ENCODE assay signal across 18 cellular contexts in genomic region chr18:79980585-79980984, GRCh38.
"Had no signal": no experiment of that assay in that cellular context is flagged by ENCODE, and none has a peak within 500 bp of the region (broad histone marks: within the 10 kb centered on the region; RNA-seq: fewer than 3 reads in every experiment).

No MANE protein-coding gene starts in this region.

- ATAC-seq: activated T-cell treated with anti-CD3 and anti-CD28 coated beads, Interleukin-2, amount 50 U/mL, for 72 hours; mucosa of descending colon; pancreas; sciatic nerve had no signal

- H3K27me3 ChIP-seq: esophagus muscularis mucosa, neutrophil, pancreas, stomach had no signal

- H3K36me3 ChIP-seq: pancreas had no signal

- H3K4me2 ChIP-seq: smooth muscle cell had no signal

- H3K9me3 ChIP-seq: esophagus muscularis mucosa, mucosa of descending colon, neutrophil, pancreas, stomach had no signal

- FAIRE-seq: pancreas, TTC549 had no signal

- DNase-seq: activated B cell treated with CpG ODN at 0.5 μM for 24 hours; activated CD4-positive, alpha-beta T cell treated with anti-CD3 and anti-CD28 coated beads, Interleukin-2, amount 50 U/mL, for 1 hour; activated gamma-delta T cell; activated T-cell treated with anti-CD3 and anti-CD28 coated beads, Interleukin-2, amount 50 U/mL, for 72 hours; amniotic stem cell; effector CD4-positive, alpha-beta T cell; immature natural killer cell; kidney glomerular epithelial cell; mucosa of descending colon; naive B cell; pancreas; stimulated activated CD4-positive, alpha-beta T cell treated with anti-CD3 and anti-CD28 coated beads, Interleukin-4, amount 100 ng/mL, for 1 hour; stomach had no signal

- H3K4me3 ChIP-seq: esophagus muscularis mucosa, mucosa of descending colon, pancreas, smooth muscle cell, stomach had no signal

- H3K27ac ChIP-seq: esophagus muscularis mucosa, neutrophil, pancreas, stomach had no signal
